Comparison of ENCODE assay signal across 22 cellular contexts in genomic region chr5:172153695-172154094, GRCh38. TPM values are rescaled to one million over a fixed set of nuclear protein-coding genes. Genes with fewer than 3 reads are reported as not detected.
DNase-seq lines count a peak whose midpoint lies in the region; ATAC-seq and TF ChIP-seq lines count a peak whose summit lies in the region.
"Had no signal": no experiment of that assay in that cellular context is flagged by ENCODE, and none has a peak within 500 bp of the region (broad histone marks: within the 10 kb centered on the region; RNA-seq: fewer than 3 reads in every experiment).

No MANE protein-coding gene starts in this region.

- ATAC-seq in natural killer cell treated with Interleukin-12 subunit alpha and Interleukin-12 subunit beta and Interleukin-15 and Interleukin-18, amount 100 ng/mL, for 72 hours = no peak
- no peak for ATAC-seq in foreskin keratinocyte
- ATAC-seq: activated CD4-positive, CD25-positive, alpha-beta regulatory T cell treated with anti-CD3 and anti-CD28 coated beads, Interleukin-2, amount 50 U/mL, for 24 hours had no signal

- H3K36me3 ChIP-seq in CD8-positive, alpha-beta memory T cell (ENCODE audit: insufficient read depth, low read length) = peaks cover 40% of the 10 kb centered on the region
- H3K36me3 ChIP-seq: breast epithelium had no signal

- H3K4me3 ChIP-seq in CD8-positive, alpha-beta memory T cell (ENCODE audit: low read length) = no peak overlapping the region
- H3K4me3 ChIP-seq: breast epithelium, sigmoid colon, SJSA1, vagina had no signal

- H3K27me3 ChIP-seq in CD8-positive, alpha-beta memory T cell (ENCODE audit: insufficient read depth, low read length, poor library complexity, severe bottlenecking) = no peaks in the 10 kb centered on the region
- no peaks in the 10 kb centered on the region for H3K27me3 ChIP-seq in foreskin keratinocyte
- H3K27me3 ChIP-seq: breast epithelium, sigmoid colon, SJSA1, vagina had no signal

- peak overlapping the region; percentile 97 to 99 (median 99) for H3K27ac Mint-ChIP-seq in CD14-positive monocyte
- peak overlapping the region; percentile 70 to 96 (median 92) for H3K27ac Mint-ChIP-seq in CD8-positive, alpha-beta memory T cell
- peak overlapping the region; percentile 96 for H3K27ac Mint-ChIP-seq in activated naive CD8-positive, alpha-beta T cell
- H3K27ac Mint-ChIP-seq in natural killer cell treated with Interleukin-12 subunit alpha and Interleukin-12 subunit beta and Interleukin-15 and Interleukin-18, amount 100 ng/mL, for 72 hours = peak overlapping the region; percentile 56 to 77

- TF ChIP-seq CTCF in CD14-positive monocyte (IDR thresholded peaks at IDR 0.05) (no peak), foreskin keratinocyte (conservative IDR thresholded peaks at IDR 0.05) (no peak)

- POLR2A ChIA-PET in CD8-positive, alpha-beta memory T cell (lab: Charles Lee) = no interaction called here

- peaks cover 71% of the 10 kb centered on the region for H3K4me1 ChIP-seq in CD8-positive, alpha-beta memory T cell (ENCODE audit: insufficient read depth, low read length)
- no peaks in the 10 kb centered on the region for H3K4me1 ChIP-seq in foreskin keratinocyte
- H3K4me1 ChIP-seq: breast epithelium, sigmoid colon, vagina had no signal

- H3K27me3 Mint-ChIP-seq in CD14-positive monocyte (ENCODE audit: low read depth in 3 of 3) = peaks cover 0 to 4% (median 2%) of the 10 kb centered on the region in 3 donors
- H3K27me3 Mint-ChIP-seq in CD8-positive, alpha-beta memory T cell = no peaks in the 10 kb centered on the region
- no peaks in the 10 kb centered on the region for H3K27me3 Mint-ChIP-seq in activated naive CD8-positive, alpha-beta T cell
- H3K27me3 Mint-ChIP-seq in natural killer cell treated with Interleukin-12 subunit alpha and Interleukin-12 subunit beta and Interleukin-15 and Interleukin-18, amount 100 ng/mL, for 72 hours = no peaks in the 10 kb centered on the region

- CTCF ChIA-PET in CD8-positive, alpha-beta memory T cell (lab: Charles Lee) = interaction anchor here (0.9 to 5.2 kb wide), 3 partner anchors 10 to 35 kb away, joined by 4 to 33 read pairs (median 4); partner anchors contain the start of gene STK10

- peaks cover 0 to 2% (median 0%) of the 10 kb centered on the region in 7 donors for H3K9me3 Mint-ChIP-seq in CD14-positive monocyte
- no peaks in the 10 kb centered on the region for H3K9me3 Mint-ChIP-seq in CD8-positive, alpha-beta memory T cell
- H3K9me3 Mint-ChIP-seq in activated naive CD8-positive, alpha-beta T cell (ENCODE audit: low read depth) = no peaks in the 10 kb centered on the region
- no peaks in the 10 kb centered on the region for H3K9me3 Mint-ChIP-seq in natural killer cell treated with Interleukin-12 subunit alpha and Interleukin-12 subunit beta and Interleukin-15 and Interleukin-18, amount 100 ng/mL, for 72 hours

- no peaks in the 10 kb centered on the region for H3K9me3 ChIP-seq in CD8-positive, alpha-beta memory T cell (ENCODE audit: low read length)
- H3K9me3 ChIP-seq: breast epithelium, sigmoid colon, SJSA1, vagina had no signal

- peaks cover 74% of the 10 kb centered on the region for H3K4me1 Mint-ChIP-seq in CD14-positive monocyte
- peaks cover 69 to 88% (median 88%) of the 10 kb centered on the region in 3 donors for H3K4me1 Mint-ChIP-seq in CD8-positive, alpha-beta memory T cell
- H3K4me1 Mint-ChIP-seq in activated naive CD8-positive, alpha-beta T cell (ENCODE audit: low read depth) = peaks cover 65% of the 10 kb centered on the region
- H3K4me1 Mint-ChIP-seq in natural killer cell treated with Interleukin-12 subunit alpha and Interleukin-12 subunit beta and Interleukin-15 and Interleukin-18, amount 100 ng/mL, for 72 hours (ENCODE audit: low read depth in 2 of 2) = peaks cover 61 to 65% of the 10 kb centered on the region in 2 donors

- no peak overlapping the region for H3K27ac ChIP-seq in CD8-positive, alpha-beta memory T cell (ENCODE audit: low read depth, low read length)
- H3K27ac ChIP-seq in foreskin keratinocyte = no peak overlapping the region
- H3K27ac ChIP-seq: breast epithelium, sigmoid colon, SJSA1, vagina had no signal

- DNase-seq in CD14-positive monocyte (ENCODE audit: low spot score) = no peak
- DNase-seq in CD8-positive, alpha-beta memory T cell = no peak
- no peak for DNase-seq in natural killer cell treated with Interleukin-12 subunit alpha and Interleukin-12 subunit beta and Interleukin-15 and Interleukin-18, amount 100 ng/mL, for 72 hours (ENCODE audit: low spot score)
- no peak for DNase-seq in iPS-NIHi11 (ENCODE audit: low spot score)
- DNase-seq in foreskin keratinocyte = no peak
- no peak for DNase-seq in effector CD4-positive, alpha-beta T cell
- DNase-seq: dermis blood vessel endothelial cell; DMS153; NCI-H69; sigmoid colon; stimulated activated CD4-positive, alpha-beta T cell treated with anti-CD3 and anti-CD28 coated beads, Interleukin-1b, Interleukin-23, amount 100 ng/mL, for 48 hours; T1000 had no signal

- peaks cover 78 to 91% of the 10 kb centered on the region in 2 donors for H3K36me3 Mint-ChIP-seq in CD14-positive monocyte
- peaks cover 12 to 85% (median 38%) of the 10 kb centered on the region in 3 donors for H3K36me3 Mint-ChIP-seq in CD8-positive, alpha-beta memory T cell
- H3K36me3 Mint-ChIP-seq in activated naive CD8-positive, alpha-beta T cell = peaks cover 13% of the 10 kb centered on the region
- peaks cover 24% of the 10 kb centered on the region for H3K36me3 Mint-ChIP-seq in natural killer cell treated with Interleukin-12 subunit alpha and Interleukin-12 subunit beta and Interleukin-15 and Interleukin-18, amount 100 ng/mL, for 72 hours

- peak overlapping the region in 1 of 2 donors; percentile 8 for H3K4me3 Mint-ChIP-seq in CD14-positive monocyte
- peak overlapping the region in 3 of 7 donors; percentile 23 to 37 (median 32) for H3K4me3 Mint-ChIP-seq in CD8-positive, alpha-beta memory T cell
- no peak overlapping the region for H3K4me3 Mint-ChIP-seq in activated naive CD8-positive, alpha-beta T cell
- H3K4me3 Mint-ChIP-seq in natural killer cell treated with Interleukin-12 subunit alpha and Interleukin-12 subunit beta and Interleukin-15 and Interleukin-18, amount 100 ng/mL, for 72 hours = no peak overlapping the region

- intact Hi-C loops in CD14-positive monocyte (cut with micrococcal nuclease) = loop anchor here (2.0 to 5.0 kb wide), 2 partner anchors 33 to 34 kb away; partner anchors contain the start of gene STK10 (in 1 of the 2)

RNA-seq across cellular contexts. Expression of gene STK10, which starts 34.3 kb away (rescaled TPM):
- polyA plus RNA-seq in CD14-positive monocyte (10 to 100 TPM; 21.5 to 47.4 TPM), foreskin keratinocyte (19.4 and 25.6 TPM in 2 replicates)
- total RNA-seq in CD8-positive, alpha-beta memory T cell = 100 to 1,000 TPM; 113 to 118 TPM
- polyA plus RNA-seq in CD8-positive, alpha-beta memory T cell = 170 TPM
- total RNA-seq in natural killer cell treated with Interleukin-12 subunit alpha and Interleukin-12 subunit beta and Interleukin-15 and Interleukin-18, amount 100 ng/mL, for 72 hours = 100 to 1,000 TPM; 199 to 218 TPM
- 28.2 and 31.2 TPM in 2 replicates for total RNA-seq in foreskin keratinocyte

RNA-seq across cellular contexts. Expression of gene EFCAB9, which starts 40.3 kb away (rescaled TPM):
- polyA plus RNA-seq in CD14-positive monocyte (not detected), foreskin keratinocyte (not detected in 2 replicates)
- total RNA-seq in CD8-positive, alpha-beta memory T cell = not detected
- polyA plus RNA-seq in CD8-positive, alpha-beta memory T cell = not detected
- total RNA-seq in natural killer cell treated with Interleukin-12 subunit alpha and Interleukin-12 subunit beta and Interleukin-15 and Interleukin-18, amount 100 ng/mL, for 72 hours = not detected
- total RNA-seq in foreskin keratinocyte = not detected in 2 replicates
- total RNA-seq: breast epithelium, dermis blood vessel endothelial cell, mucosa of gallbladder, OCI-LY7, osteoblast, sigmoid colon, SJSA1, vagina had no signal
- polyA plus RNA-seq: adipose tissue, esophagus, sigmoid colon had no signal
